In the genomic region with DNA sequence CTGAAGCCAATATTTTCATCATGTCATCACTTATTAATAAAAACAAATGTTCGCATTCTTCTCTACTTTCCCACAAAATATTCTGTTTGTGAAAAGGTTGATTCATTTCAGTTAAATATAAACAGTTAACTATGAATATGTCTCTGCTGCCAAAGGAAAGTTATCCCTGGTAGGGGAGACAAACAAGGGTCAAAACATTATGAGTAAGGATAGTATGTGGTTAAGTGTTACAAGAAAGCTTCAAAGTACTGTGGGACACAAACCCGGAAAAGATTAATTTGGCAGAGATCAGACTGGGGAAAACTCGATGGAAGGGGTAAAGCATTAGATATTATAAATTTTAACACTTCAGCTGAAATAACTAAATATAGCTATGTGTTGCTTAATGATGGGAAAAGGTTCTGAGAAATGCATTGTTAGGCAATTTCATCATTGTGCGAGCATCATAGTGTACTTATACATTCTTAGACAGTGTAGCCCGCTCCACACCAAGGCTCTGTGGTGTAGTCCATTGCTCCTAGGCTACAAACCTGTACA, we compare ENCODE assay signal across 17 cellular contexts.
DNase-seq lines count a peak whose midpoint lies in the region; ATAC-seq and TF ChIP-seq lines count a peak whose summit lies in the region.
"Had no signal": no experiment of that assay in that cellular context is flagged by ENCODE, and none has a peak within 500 bp of the region (broad histone marks: within the 10 kb centered on the region; RNA-seq: fewer than 3 reads in every experiment).

No MANE protein-coding gene starts in this region.

- H3K9ac ChIP-seq in Loucy (ENCODE audit: low read depth, low read length, poor library complexity, severe bottlenecking), result no peak overlapping the region
- H3K9ac ChIP-seq: BLaER1 treated with 17β-estradiol and CSF1 and Interleukin-3, amounts not matched to agents 10 nM and 100 nM had no signal

- H3K9me3 Mint-ChIP-seq in activated T-cell treated with anti-CD3 and anti-CD28 coated beads, Interleukin-2, amount 50 U/mL, for 4 hours, result peaks cover 2% of the 10 kb centered on the region
- H3K9me3 Mint-ChIP-seq: T-helper 1 cell treated with Interleukin-12 subunit alpha and Interleukin-12 subunit beta and Interleukin-4 antibody, amounts not matched to agents 30 μg/mL and 1 μg/mL, for 36 hours had no signal

- TF ChIP-seq CTCF in Loucy (conservative IDR thresholded peaks at IDR 0.05; ENCODE audit: low read length) (no peak), tibial artery (IDR thresholded peaks at IDR 0.05) (no peak), tibial nerve (IDR thresholded peaks at IDR 0.05) (no peak)

- no peaks in the 10 kb centered on the region for H3K27me3 Mint-ChIP-seq in activated T-cell treated with anti-CD3 and anti-CD28 coated beads, Interleukin-2, amount 50 U/mL, for 4 hours (ENCODE audit: low read depth)
- H3K27me3 Mint-ChIP-seq: activated naive CD4-positive, alpha-beta T cell treated with anti-CD3 and anti-CD28 coated beads, Interleukin-2, amount 50 U/mL, for 24 hours had no signal

- H3K4me3 Mint-ChIP-seq in activated T-cell treated with anti-CD3 and anti-CD28 coated beads, Interleukin-2, amount 50 U/mL, for 4 hours, result no peak overlapping the region
- H3K4me3 Mint-ChIP-seq: activated naive CD4-positive, alpha-beta T cell treated with anti-CD3 and anti-CD28 coated beads, Interleukin-2, amount 50 U/mL, for 24 hours; T-helper 1 cell treated with Interleukin-12 subunit alpha and Interleukin-12 subunit beta and Interleukin-4 antibody, amounts not matched to agents 30 μg/mL and 1 μg/mL, for 36 hours had no signal

- no peak overlapping the region for H3K4me2 ChIP-seq in Loucy (ENCODE audit: low read depth, low read length, poor library complexity, severe bottlenecking)
- H3K4me2 ChIP-seq: BLaER1 treated with 17β-estradiol and CSF1 and Interleukin-3, amounts not matched to agents 10 nM and 100 nM had no signal

- H3K36me3 ChIP-seq in Loucy (ENCODE audit: insufficient read depth, low read length), result no peaks in the 10 kb centered on the region
- no peaks in the 10 kb centered on the region for H3K36me3 ChIP-seq in tibial artery
- no peaks in the 10 kb centered on the region for H3K36me3 ChIP-seq in tibial nerve
- H3K36me3 ChIP-seq: Peyer's patch had no signal

- 43 to 50% methylated on average over 5 of the region's 5 CpGs for WGBS in tibial nerve, 2 donors

- peak overlapping the region; percentile 32; the same call in 1 of the 2 replicates for H2AFZ ChIP-seq in Loucy (ENCODE audit: low read length)

- H3K79me2 ChIP-seq in Loucy (ENCODE audit: insufficient read depth, low read length), result no peaks in the 10 kb centered on the region

- TF ChIP-seq EP300 in tibial nerve (IDR thresholded peaks at IDR 0.05), result no peak

- no peak for TF ChIP-seq POLR2A in tibial nerve (IDR thresholded peaks at IDR 0.05)

- DNase-seq in AG08395 (ENCODE audit: low spot score) (peak; percentile 31), dedifferentiated amniotic fluid mesenchymal stem cell (ENCODE audit: extremely low spot score) (peak; percentile 27), myocyte (ENCODE audit: low read depth) (peak; percentile 45), tibial artery (no peak), tibial nerve (ENCODE audit: low spot score in 2 of 2) (no peak)
- DNase-seq in activated T-cell treated with anti-CD3 and anti-CD28 coated beads, Interleukin-2, amount 50 U/mL, for 4 hours, result no peak
- DNase-seq: activated CD8-positive, alpha-beta memory T cell treated with anti-CD3 and anti-CD28 coated beads, Interleukin-2, amount 50 U/mL, for 48 hours; NCI-H1436 treated with DMSO at 0.1 percent for 48 hours; NCI-H510A treated with DMSO at 0.1 percent for 48 hours; Peyer's patch; testis had no signal

- no peaks in the 10 kb centered on the region for H3F3A ChIP-seq in Loucy (ENCODE audit: low read depth)

- no peaks in the 10 kb centered on the region for H3K4me1 ChIP-seq in Loucy (ENCODE audit: insufficient read depth, low read length, poor library complexity, severe bottlenecking)
- H3K4me1 ChIP-seq in tibial artery, result peaks cover 0 to 13% (median 6%) of the 10 kb centered on the region in 4 donors
- peaks cover 0 to 11% (median 3%) of the 10 kb centered on the region in 4 donors for H3K4me1 ChIP-seq in tibial nerve
- H3K4me1 ChIP-seq: Peyer's patch, testis had no signal

- H3K27me3 ChIP-seq in Loucy (ENCODE audit: insufficient read depth, low read length, poor library complexity, severe bottlenecking) (no peaks in the 10 kb centered on the region), tibial artery (no peaks in the 10 kb centered on the region), tibial nerve (no peaks in the 10 kb centered on the region)
- H3K27me3 ChIP-seq: BLaER1 treated with 17β-estradiol and CSF1 and Interleukin-3, amounts not matched to agents 10 nM and 100 nM; Peyer's patch; testis had no signal

- H3K27ac ChIP-seq in tibial artery (no peak overlapping the region), tibial nerve (no peak overlapping the region)
- H3K27ac ChIP-seq: BLaER1 treated with 17β-estradiol and CSF1 and Interleukin-3, amounts not matched to agents 10 nM and 100 nM; Peyer's patch; testis had no signal

- intact Hi-C loops in tibial artery (cut with DNase I; ENCODE audit: low total_unique reads), result no loop called here

- ATAC-seq in activated T-cell treated with anti-CD3 and anti-CD28 coated beads, Interleukin-2, amount 50 U/mL, for 4 hours, result no peak
- no peak for ATAC-seq in HG03378 (IDR thresholded peaks at IDR 0.05; ENCODE audit: unreplicated experiment)
- ATAC-seq: activated CD4-positive, CD25-positive, alpha-beta regulatory T cell treated with anti-CD3 and anti-CD28 coated beads, Interleukin-2, amount 50 U/mL, for 24 hours had no signal

- H3K4me3 ChIP-seq in Loucy (ENCODE audit: low read length, poor library complexity, severe bottlenecking) (no peak overlapping the region), tibial artery (no peak overlapping the region), tibial nerve (no peak overlapping the region)
- H3K4me3 ChIP-seq: BLaER1 treated with 17β-estradiol and CSF1 and Interleukin-3, amounts not matched to agents 10 nM and 100 nM; Peyer's patch; testis had no signal

- H3K9me3 ChIP-seq in Loucy (ENCODE audit: insufficient read depth, low read depth, low read length), result peaks cover 5% of the 10 kb centered on the region; the same call in 1 of the 2 replicates
- no peaks in the 10 kb centered on the region for H3K9me3 ChIP-seq in tibial artery
- no peaks in the 10 kb centered on the region for H3K9me3 ChIP-seq in tibial nerve
- H3K9me3 ChIP-seq: Peyer's patch, testis had no signal

- H3K4me1 Mint-ChIP-seq in activated T-cell treated with anti-CD3 and anti-CD28 coated beads, Interleukin-2, amount 50 U/mL, for 4 hours (ENCODE audit: low read depth), result no peaks in the 10 kb centered on the region

- no peaks in the 10 kb centered on the region for H3K36me3 Mint-ChIP-seq in activated T-cell treated with anti-CD3 and anti-CD28 coated beads, Interleukin-2, amount 50 U/mL, for 4 hours (ENCODE audit: insufficient read depth)
- H3K36me3 Mint-ChIP-seq: activated naive CD4-positive, alpha-beta T cell treated with anti-CD3 and anti-CD28 coated beads, Interleukin-2, amount 50 U/mL, for 24 hours had no signal

- no peaks in the 10 kb centered on the region for H3K9me2 ChIP-seq in Loucy (replicated peaks; ENCODE audit: low read depth, low read length)

- no peaks in the 10 kb centered on the region for H4K20me1 ChIP-seq in Loucy (ENCODE audit: insufficient read depth, low read length, poor library complexity, severe bottlenecking)
- H4K20me1 ChIP-seq: BLaER1 treated with 17β-estradiol and CSF1 and Interleukin-3, amounts not matched to agents 10 nM and 100 nM had no signal

Comparison
In these comparisons a context has a peak if more than half of its experiments do, and no peak if none do; other contexts are left out.
1. DNase-seq: peak in AG08395 (single experiment), dedifferentiated amniotic fluid mesenchymal stem cell (single experiment) and myocyte (single experiment); none in activated T-cell treated with anti-CD3 and anti-CD28 coated beads, Interleukin-2, amount 50 U/mL, for 4 hours (single experiment), tibial artery (0 of 2) and tibial nerve (0 of 2).